Comparison of ENCODE assay signal across 1 cellular context in the genomic region with DNA sequence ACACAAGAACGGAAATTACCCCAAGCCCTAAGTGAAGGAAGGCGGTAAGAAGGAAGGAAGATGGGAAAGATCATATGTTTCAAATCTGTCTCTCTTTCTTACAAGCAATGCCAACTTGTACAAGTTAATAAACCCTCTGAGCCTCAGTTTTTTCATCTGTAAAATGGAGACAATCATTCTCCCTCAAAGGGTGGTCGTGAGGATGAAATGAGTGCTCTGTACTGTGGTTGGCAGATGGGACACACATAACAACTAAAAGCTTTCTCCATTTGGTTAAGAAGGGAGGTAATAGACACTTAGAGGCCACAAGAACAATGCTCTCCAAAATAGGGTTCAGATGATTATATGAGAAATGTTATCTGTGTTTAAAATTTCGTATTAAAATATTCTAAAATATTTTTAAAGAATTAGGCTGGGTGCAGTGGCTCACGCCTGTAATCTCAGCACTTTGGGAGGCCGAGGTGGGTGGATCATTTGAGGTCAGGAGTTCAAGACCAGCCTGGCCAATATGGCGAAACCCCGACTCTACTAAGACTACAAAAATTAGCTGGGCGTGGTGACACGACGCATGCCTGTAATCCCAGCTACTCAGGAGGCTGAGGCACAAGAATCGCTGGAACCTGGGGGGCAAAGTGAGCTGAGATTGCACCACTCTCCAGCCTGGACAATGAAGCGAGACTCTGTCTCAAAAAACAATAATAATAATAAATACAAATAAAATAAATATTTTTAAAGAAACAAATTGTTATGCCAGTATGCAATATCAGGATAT.
TF ChIP-seq lines count a peak whose summit lies in the region.

No MANE protein-coding gene starts in this region.

TF ChIP-seq in IMR-90, 13 proteins besides CTCF, POLR2A, EP300 and RAD21 (continued from another document):
- TF ChIP-seq ELK1 (IDR thresholded peaks at IDR 0.05; ENCODE audit: borderline replicate concordance, low read depth, low read length) (no peak), CHD1 (IDR thresholded peaks at IDR 0.05; ENCODE audit: low read depth, low read length) (no peak), USF2 (IDR thresholded peaks at IDR 0.05; ENCODE audit: low read depth, low read length) (no peak), FOS (IDR thresholded peaks at IDR 0.05; ENCODE audit: low read depth, low read length) (no peak), MXI1 (IDR thresholded peaks at IDR 0.05; ENCODE audit: borderline replicate concordance, low read depth, low read length) (no peak), CEBPB (IDR thresholded peaks at IDR 0.05; ENCODE audit: low read depth, low read length) (no peak), RFX5 (IDR thresholded peaks at IDR 0.05; ENCODE audit: low read depth, low read length) (no peak), RCOR1 (IDR thresholded peaks at IDR 0.05; ENCODE audit: insufficient replicate concordance, low read length) (no peak), MAFK (IDR thresholded peaks at IDR 0.05; ENCODE audit: low read depth, low read length) (no peak), BHLHE40 (IDR thresholded peaks at IDR 0.05; ENCODE audit: low read depth, low read length) (no peak)
